ENCODE assay signal across 1 cellular context in genomic region chr22:44067033-44067432, GRCh38.
TF ChIP-seq lines count a peak whose summit lies in the region.

No MANE protein-coding gene starts in this region.

TF ChIP-seq in GM12878, 131 proteins besides CTCF, POLR2A, EP300 and RAD21:
- TF ChIP-seq ESRRA (IDR thresholded peaks at IDR 0.05; ENCODE audit: low read length) = no peak
- TF ChIP-seq EZH2 (IDR thresholded peaks at IDR 0.05; ENCODE audit: borderline replicate concordance, control insufficient read depth, low read depth, low read length) = no peak
- 0 out of 2 replicates have a peak, but pooled peaks have one; percentile 21 for TF ChIP-seq YY1 (IDR thresholded peaks at IDR 0.05; ENCODE audit: low read depth, low read length)
- no peak for TF ChIP-seq ETV6 (conservative IDR thresholded peaks at IDR 0.05 in 1 of 2, IDR thresholded peaks at IDR 0.05 in 1 of 2; ENCODE audit: borderline replicate concordance in 1 of 2, low read depth in 1 of 2)
- TF ChIP-seq ZNF592 (IDR thresholded peaks at IDR 0.05) = no peak
- no peak for TF ChIP-seq PBX3 (IDR thresholded peaks at IDR 0.05; ENCODE audit: insufficient replicate concordance, low read depth, low read length)
- TF ChIP-seq DPF2 (IDR thresholded peaks at IDR 0.05) = no peak
